In genomic region chr6:32785781-32786533, GRCh38 we compare ENCODE assay signal across 9 cellular contexts. TPM values are rescaled to one million over a fixed set of nuclear protein-coding genes. Genes with fewer than 3 reads are reported as not detected.
DNase-seq lines count a peak whose midpoint lies in the region; ATAC-seq and TF ChIP-seq lines count a peak whose summit lies in the region.
"Had no signal": no experiment of that assay in that cellular context is flagged by ENCODE, and none has a peak within 500 bp of the region (broad histone marks: within the 10 kb centered on the region; RNA-seq: fewer than 3 reads in every experiment).

No MANE protein-coding gene starts in this region.

- H3K27ac ChIP-seq in SK-N-SH (ENCODE audit: low read depth in 2 of 2, low read length in 1 of 2) (no peak overlapping the region), dorsolateral prefrontal cortex (no peak overlapping the region), vagina (no peak overlapping the region)

- no peaks in the 10 kb centered on the region for H3K9me3 ChIP-seq in Loucy (ENCODE audit: insufficient read depth, low read depth, low read length)
- no peaks in the 10 kb centered on the region for H3K9me3 ChIP-seq in SK-N-SH
- H3K9me3 ChIP-seq in vagina, result no peaks in the 10 kb centered on the region

- POLR2A ChIA-PET in SK-N-SH (lab: Yijun Ruan, JAX), result no interaction called here

- DNase-seq in stimulated activated CD4-positive, alpha-beta T cell treated with anti-CD3 and anti-CD28 coated beads, Interleukin-15, amount 100 ng/mL, for 24 hours, result peak; percentile 25
- DNase-seq in stimulated activated CD4-positive, alpha-beta T cell treated with anti-CD3 and anti-CD28 coated beads, Interleukin-4, amount 100 ng/mL, for 1 hour, result no peak
- DNase-seq in SK-N-SH (peak; percentile 37), dorsolateral prefrontal cortex (no peak), lung microvascular endothelial cell (ENCODE audit: low read depth in 2 of 2) (peak; percentile 49 to 67), vagina (ENCODE audit: extremely low spot score in 2 of 2) (no peak)

- H4K20me1 ChIP-seq in Loucy (ENCODE audit: insufficient read depth, low read length, poor library complexity, severe bottlenecking), result no peaks in the 10 kb centered on the region
- no peaks in the 10 kb centered on the region for H4K20me1 ChIP-seq in SK-N-SH (ENCODE audit: insufficient read depth)

- H3K27me3 ChIP-seq in Loucy (ENCODE audit: insufficient read depth, low read length, poor library complexity, severe bottlenecking) (peaks cover 11% of the 10 kb centered on the region), SK-N-SH (ENCODE audit: insufficient read depth) (peaks cover 8% of the 10 kb centered on the region; the same call in 1 of the 2 replicates), dorsolateral prefrontal cortex (peaks cover 0 to 22% (median 3%) of the 10 kb centered on the region in 45 donors), vagina (no peaks in the 10 kb centered on the region)

- peak; percentile 68 for TF ChIP-seq RAD21 in SK-N-SH (IDR thresholded peaks at IDR 0.05; ENCODE audit: low read length)

- H3F3A ChIP-seq in Loucy (ENCODE audit: low read depth) (no peaks in the 10 kb centered on the region), SK-N-SH (replicated peaks; ENCODE audit: insufficient read depth) (no peaks in the 10 kb centered on the region)

- TF ChIP-seq CTCF in Loucy (conservative IDR thresholded peaks at IDR 0.05; ENCODE audit: low read length), result peak; percentile 79
- peak; percentile 67 for TF ChIP-seq CTCF in SK-N-SH (IDR thresholded peaks at IDR 0.05)
- TF ChIP-seq CTCF in dorsolateral prefrontal cortex (IDR thresholded peaks at IDR 0.05 in 54 of 56, conservative IDR thresholded peaks at IDR 0.05 in 2 of 56; ENCODE audit: low read depth in 1 of 56, partially characterized antibody in 56 of 56), result peak in 55 of 56 donors; percentile 33 to 81 (median 64)
- peak in 2 of 3 experiments; percentile 39 to 52 for TF ChIP-seq CTCF in vagina (IDR thresholded peaks at IDR 0.05)

- no peaks in the 10 kb centered on the region for H3K79me2 ChIP-seq in Loucy (ENCODE audit: insufficient read depth, low read length)
- H3K79me2 ChIP-seq in SK-N-SH (ENCODE audit: insufficient read depth), result no peaks in the 10 kb centered on the region

- H3K4me3 ChIP-seq in Loucy (ENCODE audit: low read length, poor library complexity, severe bottlenecking) (no peak overlapping the region), SK-N-SH (ENCODE audit: low read depth in 2 of 2, low read length in 1 of 2) (no peak overlapping the region), dorsolateral prefrontal cortex (no peak overlapping the region), vagina (no peak overlapping the region)

- 23% methylated on average over 5 of the region's 5 CpGs for WGBS in SK-N-SH (ENCODE audit: low lambda C conversion rate)

- CTCF ChIA-PET in SK-N-SH (lab: Yijun Ruan, JAX), result interaction anchor here (0.5 to 3.8 kb wide), 22 partner anchors 9 to 1929 kb away, joined by 3 to 40 read pairs (median 3); partner anchors contain the start of gene TAP2

- intact Hi-C loops in dorsolateral prefrontal cortex (cut with DNase I) (no loop called here), vagina (cut with DNase I) (no loop called here)

- H3K4me2 ChIP-seq in Loucy (ENCODE audit: low read depth, low read length, poor library complexity, severe bottlenecking), result no peak overlapping the region
- H3K4me2 ChIP-seq in SK-N-SH, result no peak overlapping the region

- H3K9me2 ChIP-seq in Loucy (replicated peaks; ENCODE audit: low read depth, low read length) (no peaks in the 10 kb centered on the region), SK-N-SH (no peaks in the 10 kb centered on the region)

- TF ChIP-seq POLR2A in vagina (IDR thresholded peaks at IDR 0.05), result no peak

- no peak for ATAC-seq in HG03439 (IDR thresholded peaks at IDR 0.05; ENCODE audit: unreplicated experiment)

- H3K4me1 ChIP-seq in Loucy (ENCODE audit: insufficient read depth, low read length, poor library complexity, severe bottlenecking), result no peaks in the 10 kb centered on the region
- H3K4me1 ChIP-seq in SK-N-SH (ENCODE audit: control insufficient read depth in 1 of 2, insufficient read depth in 2 of 2, low read depth in 1 of 2, low read length in 1 of 2), result no peaks in the 10 kb centered on the region
- no peaks in the 10 kb centered on the region for H3K4me1 ChIP-seq in vagina

- H2AFZ ChIP-seq in Loucy (ENCODE audit: low read length), result no peak overlapping the region
- H2AFZ ChIP-seq in SK-N-SH (ENCODE audit: low read depth), result no peak overlapping the region

- H3K36me3 ChIP-seq in Loucy (ENCODE audit: insufficient read depth, low read length) (no peaks in the 10 kb centered on the region), SK-N-SH (replicated peaks in 1 of 2; ENCODE audit: control insufficient read depth in 1 of 2, insufficient read depth in 2 of 2, low read length in 1 of 2) (no peaks in the 10 kb centered on the region), vagina (no peaks in the 10 kb centered on the region)

- H3K9ac ChIP-seq in Loucy (ENCODE audit: low read depth, low read length, poor library complexity, severe bottlenecking), result no peak overlapping the region
- H3K9ac ChIP-seq in SK-N-SH, result no peak overlapping the region

- TF ChIP-seq EP300 in SK-N-SH (IDR thresholded peaks at IDR 0.05; ENCODE audit: borderline replicate concordance in 1 of 2, low read depth in 1 of 2, low read length in 1 of 2), result no peak

TF ChIP-seq in SK-N-SH, 30 proteins besides CTCF, POLR2A, EP300 and RAD21:
- TF ChIP-seq SMC3 (IDR thresholded peaks at IDR 0.05; ENCODE audit: low read depth, low read length), result 0 out of 2 replicates have a peak, but pooled peaks have one; percentile 23
- TF ChIP-seq RCOR1 (IDR thresholded peaks at IDR 0.05; ENCODE audit: low read length), result no peak
TF ChIP-seq in SK-N-SH: peak in this region for 1.

RNA-seq across cellular contexts. Expression of gene HLA-DQB2, which starts 22.6 kb away (rescaled TPM):
- not detected in 2 replicates for polyA plus RNA-seq in SK-N-SH (2012; rRNA removed)
- not detected in 2 replicates for polyA plus RNA-seq in SK-N-SH (2012; cell fraction: cytosol; rRNA removed)
- polyA plus RNA-seq in SK-N-SH (2012; cell fraction: nucleus; rRNA removed), result not detected in 2 replicates
- total RNA-seq in dorsolateral prefrontal cortex, result 1 to 10 TPM in 50 of 120 experiments, under 1 TPM in 17, not detected in 53; 0.40 to 6.2 (median 2.2) TPM
- not detected in 2 replicates for total RNA-seq in lung microvascular endothelial cell
- total RNA-seq in vagina, result 4.7 TPM

RNA-seq across cellular contexts. Expression of gene HLA-DOB, which starts 30.8 kb away (rescaled TPM):
- not detected in 2 replicates for polyA plus RNA-seq in SK-N-SH (2012; rRNA removed)
- polyA plus RNA-seq in SK-N-SH (2012; cell fraction: cytosol; rRNA removed), result not detected in 2 replicates
- 0.12 TPM in 1 of 2 replicates, not detected in the other for polyA plus RNA-seq in SK-N-SH (2012; cell fraction: nucleus; rRNA removed)
- total RNA-seq in dorsolateral prefrontal cortex, result 1 to 10 TPM in 48 of 120 experiments, under 1 TPM in 40, not detected in 32; 0.33 to 9.9 (median 1.0) TPM
- 0.22 TPM in 1 of 2 replicates, not detected in the other for total RNA-seq in lung microvascular endothelial cell
- 2.7 TPM for total RNA-seq in vagina

RNA-seq across cellular contexts. Expression of gene HLA-DQA2, which starts 44.8 kb away (rescaled TPM):
- not detected in 2 replicates for polyA plus RNA-seq in SK-N-SH (2012; rRNA removed)
- polyA plus RNA-seq in SK-N-SH (2012; cell fraction: cytosol; rRNA removed), result not detected in 2 replicates
- polyA plus RNA-seq in SK-N-SH (2012; cell fraction: nucleus; rRNA removed), result not detected in 2 replicates
- total RNA-seq in dorsolateral prefrontal cortex, result 1 to 10 TPM in 38 of 120 experiments, under 1 TPM in 35, not detected in 47; 0.30 to 4.3 (median 1.0) TPM
- not detected in 2 replicates for total RNA-seq in lung microvascular endothelial cell
- total RNA-seq in vagina, result 2.2 TPM
- polyA plus RNA-seq: urinary bladder had no signal

RNA-seq across cellular contexts. Expression of gene TAP2, which starts 52.6 kb away (rescaled TPM):
- 14.0 and 19.9 TPM in 2 replicates for polyA plus RNA-seq in SK-N-SH (2012; rRNA removed)
- polyA plus RNA-seq in SK-N-SH (2012; cell fraction: cytosol; rRNA removed), result 10.9 and 11.2 TPM in 2 replicates
- 48.4 and 53.9 TPM in 2 replicates for polyA plus RNA-seq in SK-N-SH (2012; cell fraction: nucleus; rRNA removed)
- 10 to 100 TPM; 12.3 to 50.8 (median 24.2) TPM for total RNA-seq in dorsolateral prefrontal cortex
- 15.0 and 30.4 TPM in 2 replicates for total RNA-seq in lung microvascular endothelial cell
- 19.9 TPM for total RNA-seq in vagina

RNA-seq across cellular contexts. Expression of gene PSMB8, which starts 57.9 kb away (rescaled TPM):
- 52.8 and 55.7 TPM in 2 replicates for polyA plus RNA-seq in SK-N-SH (2012; rRNA removed)
- 46.3 and 55.0 TPM in 2 replicates for polyA plus RNA-seq in SK-N-SH (2012; cell fraction: cytosol; rRNA removed)
- 36.6 and 41.1 TPM in 2 replicates for polyA plus RNA-seq in SK-N-SH (2012; cell fraction: nucleus; rRNA removed)
- total RNA-seq in dorsolateral prefrontal cortex, result 10 to 100 TPM in 101 of 120 experiments, 1 to 10 TPM in 19; 6.7 to 33.3 (median 13.1) TPM
- 42.1 and 57.8 TPM in 2 replicates for total RNA-seq in lung microvascular endothelial cell
- total RNA-seq in vagina, result 31.9 TPM

Comparison
In these comparisons a context has a peak if more than half of its experiments do, and no peak if none do; other contexts are left out.
1. DNase-seq: peak in stimulated activated CD4-positive, alpha-beta T cell treated with anti-CD3 and anti-CD28 coated beads, Interleukin-15, amount 100 ng/mL, for 24 hours (single experiment), SK-N-SH (single experiment) and lung microvascular endothelial cell (2 of 2); none in stimulated activated CD4-positive, alpha-beta T cell treated with anti-CD3 and anti-CD28 coated beads, Interleukin-4, amount 100 ng/mL, for 1 hour (single experiment), dorsolateral prefrontal cortex (0 of 10) and vagina (0 of 2).
2. Peak in every context shown above with its lines, with median percentiles within 50 percentile points of each other: CTCF ChIP-seq.